In genomic region chr15:72474466-72474911, GRCh38 we compare ENCODE assay signal across 8 cellular contexts. TPM values are rescaled to one million over a fixed set of nuclear protein-coding genes. Genes with fewer than 3 reads are reported as not detected.
A peak's percentile ranks its signal among the peaks of the same experiment; 100 is the strongest.
DNase-seq lines count a peak whose midpoint lies in the region; ATAC-seq, FAIRE-seq and TF ChIP-seq lines count a peak whose summit lies in the region.

No MANE protein-coding gene starts in this region.

- TF ChIP-seq EP300 in K562 (IDR thresholded peaks at IDR 0.05; ENCODE audit: low read length) (no peak), suprapubic skin (IDR thresholded peaks at IDR 0.05) (no peak)

- H3K27ac Mint-ChIP-seq in activated CD4-positive, alpha-beta T cell treated with anti-CD3 and anti-CD28 coated beads, Interleukin-2, amount 10 ng/mL, durations not matched to agents 7 days and 5 days, result peak overlapping the region; percentile 99

- FAIRE-seq in K562 (lab: Jason Lieb, UNC), result no peak
- FAIRE-seq in HTR-8/SVneo (lab: Jason Lieb, UNC), result no peak

- intact Hi-C loops in K562 (cut with micrococcal nuclease), result loop anchor here (10.0 kb wide), 2 partner anchors 120 to 240 kb away; partner anchors contain the start of gene PKM
- intact Hi-C loops in left colon (cut with DNase I, micrococcal nuclease), result no loop called here

- H3K4me1 Mint-ChIP-seq in activated CD4-positive, alpha-beta T cell treated with anti-CD3 and anti-CD28 coated beads, Interleukin-2, amount 10 ng/mL, durations not matched to agents 7 days and 5 days, result peaks cover 50% of the 10 kb centered on the region

- H3K9me1 ChIP-seq in K562 (ENCODE audit: control insufficient read depth, insufficient read depth, low read length), result no peaks in the 10 kb centered on the region

- CTCF ChIA-PET in activated CD4-positive, alpha-beta T cell treated with anti-CD3 and anti-CD28 coated beads, Interleukin-2, amount 10 ng/mL, durations not matched to agents 7 days and 5 days (lab: Charles Lee), result no interaction called here
- CTCF ChIA-PET in K562 (lab: Yijun Ruan, JAX; ENCODE audit: low intra/inter-chr PET ratio), result no interaction called here

- H3K9ac ChIP-seq in K562 (ENCODE audit: insufficient read depth in 1 of 2, low read depth in 2 of 2, low read length in 2 of 2), result peak overlapping the region; percentile 94 to 99; a peak in 3 of 4 replicates

- TF ChIP-seq POLR2A in K562 (conservative IDR thresholded peaks at IDR 0.05) (no peak), suprapubic skin (IDR thresholded peaks at IDR 0.05) (no peak)

- H3K27ac ChIP-seq in K562 (ENCODE audit: extremely low read depth, low read depth, low read length) (peak overlapping the region; percentile 96), suprapubic skin (peak overlapping the region; percentile 99)

- peaks cover 8% of the 10 kb centered on the region for H4K20me1 ChIP-seq in K562 (replicated peaks; ENCODE audit: control insufficient read depth, insufficient read depth, low read length)

- H2AFZ ChIP-seq in K562 (ENCODE audit: low read depth, low read length), result peak overlapping the region; percentile 85

- peak overlapping the region; percentile 98 for H3K4me3 Mint-ChIP-seq in activated CD4-positive, alpha-beta T cell treated with anti-CD3 and anti-CD28 coated beads, Interleukin-2, amount 10 ng/mL, durations not matched to agents 7 days and 5 days

- H3K4me3 ChIP-seq in K562 (peak overlapping the region; percentile 76), suprapubic skin (peak overlapping the region; percentile 84)

- no peaks in the 10 kb centered on the region for H3K27me3 Mint-ChIP-seq in activated CD4-positive, alpha-beta T cell treated with anti-CD3 and anti-CD28 coated beads, Interleukin-2, amount 10 ng/mL, durations not matched to agents 7 days and 5 days

- no peak for TF ChIP-seq RAD21 in K562 (CRISPR knock-in tag; conservative IDR thresholded peaks at IDR 0.05 in 1 of 2, IDR thresholded peaks at IDR 0.05 in 1 of 2)

- DNase-seq in activated CD4-positive, alpha-beta T cell treated with anti-CD3 and anti-CD28 coated beads, Interleukin-2, amount 10 ng/mL, durations not matched to agents 7 days and 5 days, result no peak
- DNase-seq in activated CD4-positive, alpha-beta T cell treated with anti-CD3 and anti-CD28 coated beads, Interleukin-2, amount 50 U/mL, for 4 hours, result no peak
- peak in 2 of 4 experiments; percentile 13 to 39 for DNase-seq in K562 (ENCODE audit: extremely low read depth in 1 of 4, low spot score in 3 of 4)
- peak in 1 of 2 donors; percentile 31 for DNase-seq in left colon
- DNase-seq in suprapubic skin (ENCODE audit: low spot score in 2 of 2), result peak; percentile 76 to 82
- no peak for DNase-seq in HuH-7 (ENCODE audit: low spot score)
- no peak for DNase-seq in HTR-8/SVneo (ENCODE audit: insufficient read length, low spot score)

- peaks cover 36% of the 10 kb centered on the region for H3K36me3 Mint-ChIP-seq in activated CD4-positive, alpha-beta T cell treated with anti-CD3 and anti-CD28 coated beads, Interleukin-2, amount 10 ng/mL, durations not matched to agents 7 days and 5 days (ENCODE audit: low read depth)

- in situ Hi-C loops in K562 (cut with MboI), result no loop called here

- H3K27me3 ChIP-seq in K562 (ENCODE audit: control insufficient read depth in 2 of 2, insufficient read depth in 2 of 2, low read length in 2 of 2) (no peaks in the 10 kb centered on the region), suprapubic skin (no peaks in the 10 kb centered on the region)

- under 1% methylated on average over 23 of the region's 67 CpGs for WGBS in K562 (ENCODE audit: insufficient coverage, low coverage, missing lambda C conversion rate)
- WGBS in suprapubic skin, result 0% methylated on average over 9 of the region's 67 CpGs

- TF ChIP-seq CTCF in K562 (IDR thresholded peaks at IDR 0.05 in 2 of 3, conservative IDR thresholded peaks at IDR 0.05 in 1 of 3; ENCODE audit: insufficient read depth in 2 of 3, low read depth in 1 of 3, low read length in 3 of 3) (no peak), suprapubic skin (IDR thresholded peaks at IDR 0.05) (no peak)

- POLR2A ChIA-PET in activated CD4-positive, alpha-beta T cell treated with anti-CD3 and anti-CD28 coated beads, Interleukin-2, amount 10 ng/mL, durations not matched to agents 7 days and 5 days (lab: Charles Lee), result no interaction called here
- POLR2A ChIA-PET in K562 (lab: Yijun Ruan, JAX), result interaction anchor here (0.6 to 1.4 kb wide), 3 partner anchors 8 to 25 kb away, joined by 3 to 7 read pairs (median 6); no protein-coding TSS in a partner anchor

- ATAC-seq in HG03469 (IDR thresholded peaks at IDR 0.05; ENCODE audit: unreplicated experiment) (peak; percentile 1), K562 (peak; percentile 57), left colon (peak; percentile 48)

- H3K9me3 ChIP-seq in K562 (replicated peaks; ENCODE audit: control insufficient read depth, insufficient read depth, low read depth, low read length) (no peaks in the 10 kb centered on the region), suprapubic skin (no peaks in the 10 kb centered on the region)

- BruUV-seq in K562 (replicated peaks; lab: Mats Ljungman, UMichigan), result no TSS peak

- H3K4me1 ChIP-seq in K562 (replicated peaks in 1 of 2; ENCODE audit: control insufficient read depth in 2 of 2, insufficient read depth in 2 of 2, low read length in 2 of 2) (peaks cover 7 to 15% of the 10 kb centered on the region in 2 experiments; a peak in 4 of 5 replicates), suprapubic skin (peaks cover 47% of the 10 kb centered on the region)

- H3K36me3 ChIP-seq in K562 (ENCODE audit: control insufficient read depth, insufficient read depth, low read length) (peaks cover 28% of the 10 kb centered on the region; the same call in 2 of the 3 replicates), suprapubic skin (peaks cover 8% of the 10 kb centered on the region)

- peaks cover 53% of the 10 kb centered on the region for H3K79me2 ChIP-seq in K562 (ENCODE audit: control insufficient read depth, insufficient read depth, low read length)

- no peaks in the 10 kb centered on the region for H3K9me3 Mint-ChIP-seq in activated CD4-positive, alpha-beta T cell treated with anti-CD3 and anti-CD28 coated beads, Interleukin-2, amount 10 ng/mL, durations not matched to agents 7 days and 5 days

- H3K4me2 ChIP-seq in K562 (ENCODE audit: insufficient read depth, low read length), result peak overlapping the region; percentile 93

TF ChIP-seq in K562, 482 proteins besides CTCF, POLR2A, EP300 and RAD21 (continues in another document):
- TF ChIP-seq HNRNPK (IDR thresholded peaks at IDR 0.05; ENCODE audit: low read depth, low read length, poor library complexity, severe bottlenecking) (peak; percentile 25), ZNF707 (CRISPR knock-in tag; conservative IDR thresholded peaks at IDR 0.05) (no peak), E2F6 (IDR thresholded peaks at IDR 0.05; ENCODE audit: borderline replicate concordance in 1 of 2, extremely low read depth in 1 of 2, insufficient read depth in 1 of 2, insufficient read length in 1 of 2, low read depth in 1 of 2, low read length in 1 of 2, poor library complexity in 1 of 2, severe bottlenecking in 1 of 2) (peak in 1 of 2 experiments; percentile 58), ZC3H4 (CRISPR knock-in tag; IDR thresholded peaks at IDR 0.05; ENCODE audit: borderline replicate concordance) (peak; percentile 86; the same call in 1 of the 2 replicates), TBL1XR1 (IDR thresholded peaks at IDR 0.05; ENCODE audit: low read length in 2 of 2) (no peak; a peak in 1 of 4 replicates), ILF3 (IDR thresholded peaks at IDR 0.05; ENCODE audit: borderline replicate concordance) (0 out of 2 replicates have a peak, but pooled peaks have one; percentile 1), NR3C1 (CRISPR knock-in tag; IDR thresholded peaks at IDR 0.05) (0 out of 2 replicates have a peak, but pooled peaks have one; percentile 46), MTF1 (CRISPR knock-in tag; IDR thresholded peaks at IDR 0.05; ENCODE audit: borderline replicate concordance) (no peak), CHD2 (IDR thresholded peaks at IDR 0.05; ENCODE audit: low read depth, low read length) (0 out of 2 replicates have a peak, but pooled peaks have one; percentile 7), ARID1B (IDR thresholded peaks at IDR 0.05) (no peak), TARDBP (IDR thresholded peaks at IDR 0.05) (no peak)

RNA-seq across cellular contexts. Expression of gene ARIH1, which starts 0.4 kb away (rescaled TPM):
- 100 to 1,000 TPM; 127 to 137 TPM for total RNA-seq in activated CD4-positive, alpha-beta T cell treated with anti-CD3 and anti-CD28 coated beads, Interleukin-2, amount 10 ng/mL, durations not matched to agents 7 days and 5 days
- total RNA-seq in K562 (2011; cell fraction: chromatin; rRNA removed; ENCODE audit: low replicate concordance), result 51.5 and 91.3 TPM in 2 replicates
- 18.7 and 28.0 TPM in 2 replicates for total RNA-seq in K562 (2011; cell fraction: nucleolus; rRNA removed)
- 45.0 and 57.7 TPM in 2 replicates for total RNA-seq in K562 (2011; cell fraction: nucleoplasm; rRNA removed)
- total RNA-seq in K562 (2014; rRNA removed) (38.4 and 42.3 TPM in 2 replicates), K562 (2014; rRNA removed; fragmentation: Illumina TruSeq; extraction: Trizol) (31.4 and 43.9 TPM in 2 replicates), K562 (2015; rRNA removed; fragmentation: Illumina TruSeq; extraction: Trizol) (24.0 and 28.3 TPM in 2 replicates), K562 (2021) (122 and 125 TPM in 2 replicates), left colon (100 to 1,000 TPM; 118 to 131 TPM), suprapubic skin (10 to 100 TPM; 73.1 to 84.8 (median 78.0) TPM)
- polyA plus RNA-seq in K562 (2011; rRNA removed) (64.8 and 82.6 TPM in 2 replicates), K562 (2014; fragmentation: Illumina TruSeq; extraction: Trizol) (37.6 and 39.5 TPM in 2 replicates), K562 (2014; fragmentation: Nextera tagmentation; extraction: Ambion mirVana) (10 to 100 TPM; 17.7 to 18.0 TPM), K562 (2014; rRNA removed) (28.9 and 29.9 TPM in 2 replicates)
- polyA plus RNA-seq in K562 (2011; cell fraction: cytosol; rRNA removed), result 12.2 and 27.9 TPM in 2 replicates
- 65.5 and 70.4 TPM in 2 replicates for polyA plus RNA-seq in K562 (2011; cell fraction: nucleus; rRNA removed)
- polyA plus RNA-seq in K562 (2012), result 36.4 and 57.5 TPM in 2 replicates
- 154 and 190 TPM in 2 replicates for polyA minus RNA-seq in K562 (2011; rRNA and poly(A)+ RNA removed)
- polyA minus RNA-seq in K562 (2011; cell fraction: cytosol; rRNA and poly(A)+ RNA removed), result 73.1 and 92.7 TPM in 2 replicates
- polyA minus RNA-seq in K562 (2011; cell fraction: nucleus; rRNA and poly(A)+ RNA removed), result 24.0 and 47.7 TPM in 2 replicates

Comparison
In these comparisons a context has a peak if more than half of its experiments do, and no peak if none do; other contexts are left out.
1. DNase-seq: peak in suprapubic skin (2 of 2); none in activated CD4-positive, alpha-beta T cell treated with anti-CD3 and anti-CD28 coated beads, Interleukin-2, amount 10 ng/mL, durations not matched to agents 7 days and 5 days (single experiment), activated CD4-positive, alpha-beta T cell treated with anti-CD3 and anti-CD28 coated beads, Interleukin-2, amount 50 U/mL, for 4 hours (0 of 2), HuH-7 (single experiment) and HTR-8/SVneo (single experiment).
2. ATAC-seq: peak in every context shown above with its lines; median percentile 57 in K562; 48 in left colon; 1 in HG03469.